In the genomic region with DNA sequence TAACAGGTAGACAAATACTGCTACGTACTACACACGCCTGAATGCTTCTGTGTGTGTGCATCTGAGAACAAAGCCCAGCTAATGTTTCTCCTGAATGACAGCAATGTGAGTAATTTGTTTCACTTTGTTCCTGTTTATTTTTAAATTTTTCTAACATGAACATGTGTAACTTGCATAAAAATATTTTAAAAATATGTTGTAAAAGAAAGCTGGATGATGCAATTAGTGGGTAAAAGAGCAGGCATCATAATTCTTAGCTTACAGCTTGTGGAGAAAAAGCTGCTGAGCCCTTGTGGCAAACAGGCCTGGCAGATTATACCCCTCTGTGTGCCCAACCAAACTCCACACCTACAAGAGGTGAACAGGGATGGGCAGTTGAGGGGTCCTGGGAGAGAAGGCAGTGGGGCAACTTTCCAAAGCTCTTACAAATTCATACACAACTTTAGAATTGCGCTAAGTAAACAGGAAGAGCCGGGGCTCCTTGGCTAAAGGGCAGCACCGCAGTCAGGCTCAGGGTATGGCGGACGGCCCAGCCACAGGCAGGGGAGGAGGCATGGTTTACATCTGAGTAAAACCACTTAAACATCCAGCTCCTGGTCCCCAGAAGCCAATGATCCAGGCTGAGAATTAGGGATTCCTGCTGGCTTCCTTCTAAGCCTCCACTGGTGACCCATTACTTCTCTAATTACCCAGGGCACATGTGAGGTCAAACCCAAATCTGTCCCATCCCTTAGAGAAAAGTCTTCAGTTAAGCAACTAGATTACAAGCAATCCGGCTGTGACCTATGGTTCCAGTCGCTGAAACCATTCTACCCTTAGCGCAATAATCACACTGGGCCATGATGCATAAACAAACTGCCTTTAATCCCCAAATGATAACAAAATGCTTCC, we compare ENCODE assay signal across 11 cellular contexts. TPM values are rescaled to one million over a fixed set of nuclear protein-coding genes. Genes with fewer than 3 reads are reported as not detected.
DNase-seq lines count a peak whose midpoint lies in the region; ATAC-seq and TF ChIP-seq lines count a peak whose summit lies in the region.
"Had no signal": no experiment of that assay in that cellular context is flagged by ENCODE, and none has a peak within 500 bp of the region (broad histone marks: within the 10 kb centered on the region; RNA-seq: fewer than 3 reads in every experiment).

No MANE protein-coding gene starts in this region.

- no peak overlapping the region for H3K4me3 Mint-ChIP-seq in endodermal cell
- H3K4me3 Mint-ChIP-seq: CD4-positive, CD25-positive, alpha-beta regulatory T cell had no signal

- WGBS in endodermal cell (ENCODE audit: insufficient coverage in 1 of 2, insufficient read length in 1 of 2), 2 experiments, result 61 to 65% methylated on average over 4 to 10 of the region's 10 CpGs
- WGBS in lung, 2 donors, result 41 to 50% methylated on average over 10 of the region's 10 CpGs
- 21% methylated on average over 10 of the region's 10 CpGs for WGBS in urinary bladder

- H3K4me1 Mint-ChIP-seq in endodermal cell, result peaks cover 43% of the 10 kb centered on the region
- H3K4me1 Mint-ChIP-seq: CD4-positive, CD25-positive, alpha-beta regulatory T cell had no signal

- H3K36me3 ChIP-seq in endodermal cell (ENCODE audit: control insufficient read depth, insufficient read depth, low read length), result peaks cover 15% of the 10 kb centered on the region
- H3K36me3 ChIP-seq in lung (ENCODE audit: control insufficient read depth in 2 of 2, insufficient read depth in 2 of 2, low read length in 2 of 2), result no peaks in the 10 kb centered on the region
- H3K36me3 ChIP-seq in urinary bladder (ENCODE audit: insufficient read depth), result no peaks in the 10 kb centered on the region

- H3K36me3 Mint-ChIP-seq in endodermal cell (ENCODE audit: low read depth), result peaks cover 28% of the 10 kb centered on the region
- H3K36me3 Mint-ChIP-seq: CD4-positive, CD25-positive, alpha-beta regulatory T cell had no signal

- H3K27me3 Mint-ChIP-seq in endodermal cell (ENCODE audit: insufficient read depth), result no peaks in the 10 kb centered on the region
- H3K27me3 Mint-ChIP-seq: CD4-positive, CD25-positive, alpha-beta regulatory T cell had no signal

- H3K27ac Mint-ChIP-seq in endodermal cell, result peak overlapping the region; percentile 70
- H3K27ac Mint-ChIP-seq: CD4-positive, CD25-positive, alpha-beta regulatory T cell had no signal

- ATAC-seq in lung (ENCODE audit: insufficient read depth, low FRiP score), result peak; percentile 30

- H3K9me3 ChIP-seq in endodermal cell (ENCODE audit: control insufficient read depth, low read length), result peaks cover 10% of the 10 kb centered on the region
- H3K9me3 ChIP-seq in lung (ENCODE audit: control insufficient read depth in 2 of 2, insufficient read depth in 1 of 2, low read length in 1 of 2), result no peaks in the 10 kb centered on the region

- no peak overlapping the region for H3K4me3 ChIP-seq in endodermal cell (ENCODE audit: low read length)
- H3K4me3 ChIP-seq in lung, result no peak overlapping the region
- H3K4me3 ChIP-seq in urinary bladder (ENCODE audit: low read depth, low read length), result no peak overlapping the region

- H3K27me3 ChIP-seq in endodermal cell (ENCODE audit: control insufficient read depth, insufficient read depth, low read length, poor library complexity, severe bottlenecking) (no peaks in the 10 kb centered on the region), lung (ENCODE audit: control insufficient read depth, insufficient read depth) (no peaks in the 10 kb centered on the region)

- H3K27ac ChIP-seq in endodermal cell (ENCODE audit: low read depth, low read length) (no peak overlapping the region), lung (ENCODE audit: low read depth in 1 of 2, low read length in 1 of 2) (peak overlapping the region; percentile 56 to 86), urinary bladder (ENCODE audit: low read depth) (peak overlapping the region; percentile 31)

- TF ChIP-seq CTCF in endodermal cell (conservative IDR thresholded peaks at IDR 0.05) (no peak), lung (IDR thresholded peaks at IDR 0.05; ENCODE audit: control extremely low read depth, extremely low read depth) (no peak)

- peaks cover 6% of the 10 kb centered on the region for H3K9me3 Mint-ChIP-seq in endodermal cell

- H3K4me1 ChIP-seq in endodermal cell (ENCODE audit: control insufficient read depth, insufficient read depth, low read length) (peaks cover 17% of the 10 kb centered on the region), lung (ENCODE audit: control insufficient read depth in 2 of 2, insufficient read depth in 2 of 2, low read length in 2 of 2) (peaks cover 0 to 11% of the 10 kb centered on the region in 2 donors), urinary bladder (ENCODE audit: insufficient read depth) (peaks cover 2% of the 10 kb centered on the region)

- H3K9ac ChIP-seq in endodermal cell (ENCODE audit: extremely low read depth, low read length, poor library complexity, severe bottlenecking), result no peak overlapping the region

- peak; percentile 31 for DNase-seq in NCI-H510A treated with DMSO at 0.1 percent for 48 hours (lab: John Stamatoyannopoulos, UW)
- no peak for DNase-seq in NCI-H510A (lab: John Stamatoyannopoulos, UW)
- peak; percentile 82 for DNase-seq in endodermal cell
- no peak for DNase-seq in lung (ENCODE audit: low spot score)
- no peak for DNase-seq in anterior cingulate cortex (lab: John Stamatoyannopoulos, UW)
- DNase-seq in cerebellar cortex (ENCODE audit: low spot score), result no peak
- no peak for DNase-seq in HuH-7.5 (ENCODE audit: low spot score)
- DNase-seq: activated effector memory CD4-positive, alpha-beta T cell treated with Interleukin-2 at 50 U/mL for 16 hours; CD4-positive, CD25-positive, alpha-beta regulatory T cell; NCI-H345 had no signal

RNA-seq across cellular contexts. Expression of a gene that starts 14.0 kb away (rescaled TPM):
- total RNA-seq in endodermal cell (100 to 1,000 TPM; 212 to 247 TPM), lung (100 to 1,000 TPM in 1 of 2 donors, 10 to 100 TPM in 1; 38.6 to 198 TPM), urinary bladder (256 TPM)
- 106 TPM for polyA plus RNA-seq in endodermal cell (2013, experiment 1 of 2)
- 104 TPM for polyA plus RNA-seq in endodermal cell (2013, experiment 2 of 2)
- polyA plus RNA-seq in lung (10 to 100 TPM; 10.6 to 51.7 TPM), urinary bladder (77.8 TPM)
- polyA plus RNA-seq: CD4-positive, CD25-positive, alpha-beta regulatory T cell had no signal

Comparison
In these comparisons a context has a peak if more than half of its experiments do, and no peak if none do; other contexts are left out.
1. DNase-seq: peak in NCI-H510A treated with DMSO at 0.1 percent for 48 hours (single experiment) and endodermal cell (single experiment); none in NCI-H510A (single experiment), lung (single experiment), anterior cingulate cortex (0 of 58), cerebellar cortex (single experiment) and HuH-7.5 (single experiment).